In the genomic region with DNA sequence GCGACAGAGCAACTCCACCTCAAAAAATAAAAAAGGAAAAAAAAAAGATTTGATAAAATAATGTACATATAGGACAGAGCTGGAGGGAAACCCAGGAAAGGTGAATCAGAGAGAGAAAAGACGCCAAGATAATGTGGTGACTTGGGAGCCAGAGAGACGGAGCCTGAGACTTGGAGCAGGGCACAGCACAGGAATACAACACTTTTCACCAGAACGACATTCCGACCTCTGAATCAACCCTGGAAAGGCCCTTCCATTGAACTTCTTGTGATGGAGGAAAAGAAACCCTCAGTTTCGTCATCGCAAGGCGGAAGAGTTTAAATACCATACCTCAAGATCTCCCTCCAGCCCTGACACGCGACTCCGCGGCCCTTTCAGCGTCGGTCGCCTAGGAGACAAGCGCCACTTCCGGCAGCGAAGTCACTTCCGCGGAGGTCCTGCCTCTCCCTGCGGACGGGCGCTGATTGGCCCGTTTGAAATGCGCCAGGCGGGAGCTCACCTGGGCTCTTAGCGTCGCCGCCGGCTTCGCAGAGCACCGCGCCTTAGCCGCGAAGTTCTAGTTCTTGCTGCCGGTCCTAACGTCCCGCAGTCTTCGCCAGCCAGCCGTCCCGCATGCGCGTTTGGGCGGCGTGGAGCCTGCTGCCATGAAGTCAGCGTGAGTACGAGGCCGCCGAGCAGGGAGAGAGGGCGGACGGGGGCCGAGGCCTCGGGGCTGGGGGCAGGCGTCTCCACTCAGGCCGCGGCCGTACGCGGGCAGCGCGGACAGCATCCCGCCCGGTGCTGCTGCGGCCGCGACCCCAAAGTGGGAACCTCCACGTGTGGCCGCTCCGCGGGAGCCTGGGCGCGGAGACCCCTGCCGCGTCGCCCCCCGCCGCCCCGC, we compare ENCODE assay signal across 8 cellular contexts. TPM values are rescaled to one million over a fixed set of nuclear protein-coding genes. Genes with fewer than 3 reads are reported as not detected.
DNase-seq lines count a peak whose midpoint lies in the region; ATAC-seq and TF ChIP-seq lines count a peak whose summit lies in the region.

KIF23 (plus strand) TSS at position 528 of the 880 bp plus-strand sequence; CDS start at position 645, 117 bp downstream.

- peaks cover 34% of the 10 kb centered on the region for H3K4me1 Mint-ChIP-seq in activated T-helper 2 cell treated with anti-CD3 and anti-CD28 coated beads, Interferon-gamma antibody, Interleukin-2, Interleukin-4, amounts not matched to agents 10 μg/mL and 5 μg/mL and 100 μg/mL, durations not matched to agents 14 hours and 24 hours and 36 hours (ENCODE audit: low read depth)
- peaks cover 9 to 12% of the 10 kb centered on the region in 2 donors for H3K4me1 Mint-ChIP-seq in natural killer cell treated with Interleukin-12 subunit alpha and Interleukin-12 subunit beta and Interleukin-15 and Interleukin-18, amount 100 ng/mL, for 72 hours (ENCODE audit: low read depth in 2 of 2)

- H3K9me3 Mint-ChIP-seq in activated T-helper 2 cell treated with anti-CD3 and anti-CD28 coated beads, Interferon-gamma antibody, Interleukin-2, Interleukin-4, amounts not matched to agents 10 μg/mL and 5 μg/mL and 100 μg/mL, durations not matched to agents 14 hours and 24 hours and 36 hours = no peaks in the 10 kb centered on the region
- no peaks in the 10 kb centered on the region for H3K9me3 Mint-ChIP-seq in natural killer cell treated with Interleukin-12 subunit alpha and Interleukin-12 subunit beta and Interleukin-15 and Interleukin-18, amount 100 ng/mL, for 72 hours

- TF ChIP-seq CTCF in LNCaP clone FGC (IDR thresholded peaks at IDR 0.05; ENCODE audit: control insufficient read depth, extremely low read depth, insufficient read depth) (no peak), fibroblast of pulmonary artery (IDR thresholded peaks at IDR 0.05; ENCODE audit: low read length, missing control alignments) (no peak)

- H3K36me3 Mint-ChIP-seq in activated T-helper 2 cell treated with anti-CD3 and anti-CD28 coated beads, Interferon-gamma antibody, Interleukin-2, Interleukin-4, amounts not matched to agents 10 μg/mL and 5 μg/mL and 100 μg/mL, durations not matched to agents 14 hours and 24 hours and 36 hours (ENCODE audit: low read depth) = peaks cover 17% of the 10 kb centered on the region
- peaks cover 12% of the 10 kb centered on the region for H3K36me3 Mint-ChIP-seq in natural killer cell treated with Interleukin-12 subunit alpha and Interleukin-12 subunit beta and Interleukin-15 and Interleukin-18, amount 100 ng/mL, for 72 hours

- intact Hi-C loops in activated T-helper 2 cell treated with anti-CD3 and anti-CD28 coated beads, Interferon-gamma antibody, Interleukin-2, Interleukin-4, amounts not matched to agents 10 μg/mL and 5 μg/mL and 100 μg/mL, durations not matched to agents 14 hours and 24 hours and 36 hours (cut with micrococcal nuclease) = loop anchor here (1.0 kb wide), 2 partner anchors 38 to 254 kb away; partner anchors contain the start of genes GLCE and RPLP1

- H3K4me3 ChIP-seq in LNCaP clone FGC (ENCODE audit: low read depth, low read length) = peak within 1 kb of the TSS; percentile 82
- peak within 1 kb of the TSS; percentile 75 for H3K4me3 ChIP-seq in fibroblast of pulmonary artery (replicated peaks; ENCODE audit: low read depth, low read length)

- peaks cover 3% of the 10 kb centered on the region for H3K27me3 Mint-ChIP-seq in activated T-helper 2 cell treated with anti-CD3 and anti-CD28 coated beads, Interferon-gamma antibody, Interleukin-2, Interleukin-4, amounts not matched to agents 10 μg/mL and 5 μg/mL and 100 μg/mL, durations not matched to agents 14 hours and 24 hours and 36 hours (ENCODE audit: low read depth)
- H3K27me3 Mint-ChIP-seq in natural killer cell treated with Interleukin-12 subunit alpha and Interleukin-12 subunit beta and Interleukin-15 and Interleukin-18, amount 100 ng/mL, for 72 hours = peaks cover 0 to 12% of the 10 kb centered on the region in 2 donors

- ATAC-seq in natural killer cell treated with Interleukin-12 subunit alpha and Interleukin-12 subunit beta and Interleukin-15 and Interleukin-18, amount 100 ng/mL, for 72 hours = peak; percentile 97 to 98
- ATAC-seq in stimulated activated naive CD8-positive, alpha-beta T cell treated with anti-CD3 and anti-CD28 coated beads, Interleukin-15, Interleukin-2, amounts not matched to agents 100 U/mL and 50 U/mL, for 24 hours = peak; percentile 98

- DNase-seq in EH (ENCODE audit: low read depth) (peak; percentile 97), GOT3 (lab: John Stamatoyannopoulos, UW) (peak; percentile 66), LNCaP clone FGC (ENCODE audit: low read depth) (peak; percentile 83), fibroblast of pulmonary artery (ENCODE audit: low read depth) (peak; percentile 94)
- peak; percentile 92 for DNase-seq in activated T-helper 2 cell treated with anti-CD3 and anti-CD28 coated beads, Interferon-gamma antibody, Interleukin-2, Interleukin-4, amounts not matched to agents 10 μg/mL and 5 μg/mL and 100 μg/mL, durations not matched to agents 14 hours and 24 hours and 36 hours (ENCODE audit: low spot score)
- DNase-seq in natural killer cell treated with Interleukin-12 subunit alpha and Interleukin-12 subunit beta and Interleukin-15 and Interleukin-18, amount 100 ng/mL, for 72 hours (ENCODE audit: low spot score) = peak; percentile 93
- DNase-seq in stimulated activated naive CD8-positive, alpha-beta T cell treated with anti-CD3 and anti-CD28 coated beads, Interleukin-15, Interleukin-2, amounts not matched to agents 100 U/mL and 50 U/mL, for 24 hours = peak; percentile 92

- H3K4me3 Mint-ChIP-seq in activated T-helper 2 cell treated with anti-CD3 and anti-CD28 coated beads, Interferon-gamma antibody, Interleukin-2, Interleukin-4, amounts not matched to agents 10 μg/mL and 5 μg/mL and 100 μg/mL, durations not matched to agents 14 hours and 24 hours and 36 hours (ENCODE audit: low read depth) = peak within 1 kb of the TSS; percentile 89
- peak within 1 kb of the TSS; percentile 93 for H3K4me3 Mint-ChIP-seq in natural killer cell treated with Interleukin-12 subunit alpha and Interleukin-12 subunit beta and Interleukin-15 and Interleukin-18, amount 100 ng/mL, for 72 hours

- H3K27ac Mint-ChIP-seq in activated T-helper 2 cell treated with anti-CD3 and anti-CD28 coated beads, Interferon-gamma antibody, Interleukin-2, Interleukin-4, amounts not matched to agents 10 μg/mL and 5 μg/mL and 100 μg/mL, durations not matched to agents 14 hours and 24 hours and 36 hours = peak within 1 kb of the TSS; percentile 75
- peak within 1 kb of the TSS; percentile 58 to 64 for H3K27ac Mint-ChIP-seq in natural killer cell treated with Interleukin-12 subunit alpha and Interleukin-12 subunit beta and Interleukin-15 and Interleukin-18, amount 100 ng/mL, for 72 hours

- peak; percentile 83 for TF ChIP-seq POLR2A in Raji (IDR thresholded peaks at IDR 0.05; ENCODE audit: insufficient read depth, low read depth, low read length)

RNA-seq across cellular contexts. Expression of gene KIF23, which starts in this region (rescaled TPM):
- 44.5 and 46.8 TPM in 2 replicates for total RNA-seq in activated T-helper 2 cell treated with anti-CD3 and anti-CD28 coated beads, Interferon-gamma antibody, Interleukin-2, Interleukin-4, amounts not matched to agents 10 μg/mL and 5 μg/mL and 100 μg/mL, durations not matched to agents 14 hours and 24 hours and 36 hours
- total RNA-seq in natural killer cell treated with Interleukin-12 subunit alpha and Interleukin-12 subunit beta and Interleukin-15 and Interleukin-18, amount 100 ng/mL, for 72 hours = 10 to 100 TPM; 23.4 to 40.4 TPM

Comparison
In these comparisons a context has a peak if more than half of its experiments do, and no peak if none do; other contexts are left out.
1. Peak in every context shown above with its lines: DNase-seq, ATAC-seq and H3K4me3 ChIP-seq.